25 cellular contexts compared by ENCODE assay signal in genomic region chr6:156820089-156820798, GRCh38. TPM values are rescaled to one million over a fixed set of nuclear protein-coding genes. Genes with fewer than 3 reads are reported as not detected.
DNase-seq lines count a peak whose midpoint lies in the region; ATAC-seq, FAIRE-seq and TF ChIP-seq lines count a peak whose summit lies in the region.
"Had no signal": no experiment of that assay in that cellular context is flagged by ENCODE, and none has a peak within 500 bp of the region (broad histone marks: within the 10 kb centered on the region; RNA-seq: fewer than 3 reads in every experiment).

No MANE protein-coding gene starts in this region.

- H3K4me3 ChIP-seq in CD4-positive, alpha-beta memory T cell (ENCODE audit: low read length in 2 of 2), result no peak overlapping the region
- H3K4me3 ChIP-seq in Karpas-422 (ENCODE audit: low read length) (no peak overlapping the region), astrocyte (ENCODE audit: insufficient read depth, low read depth, low read length) (no peak overlapping the region), left lung (no peak overlapping the region)
- H3K4me3 ChIP-seq: dorsolateral prefrontal cortex, K562, lung, right atrium auricular region, vagina had no signal

- DNase-seq in CD4-positive, alpha-beta memory T cell, result no peak
- DNase-seq in Karpas-422 (peak; percentile 40), astrocyte (ENCODE audit: low read depth) (no peak), left lung (no peak)
- no peak for DNase-seq in naive thymus-derived CD8-positive, alpha-beta T cell
- no peak for DNase-seq in stimulated activated CD4-positive, alpha-beta T cell treated with anti-CD3 and anti-CD28 coated beads, Interleukin-4, amount 100 ng/mL, for 24 hours
- no peak for DNase-seq in activated CD4-positive, alpha-beta T cell treated with anti-CD3 and anti-CD28 coated beads for 1 hour
- DNase-seq: activated CD8-positive, alpha-beta T cell treated with anti-CD3 and anti-CD28 coated beads for 36 hours; activated naive CD4-positive, alpha-beta T cell treated with anti-CD3 and anti-CD28 coated beads, Interleukin-2, amount 50 U/mL, for 16 hours; anterior cingulate cortex; caudate nucleus; dorsolateral prefrontal cortex; erythroblast; H7; MM.1S; NCI-H1436; NCI-H524 treated with DMSO at 0.1 percent for 48 hours; stimulated activated CD4-positive, alpha-beta T cell treated with anti-CD3 and anti-CD28 coated beads, Interleukin-12 subunit alpha, Interleukin-12 subunit beta, amount 100 ng/mL, for 4 hours had no signal

- POLR2A ChIA-PET in CD4-positive, alpha-beta memory T cell (lab: Charles Lee; ENCODE audit: partially characterized antibody), result no interaction called here
- POLR2A ChIA-PET in naive thymus-derived CD8-positive, alpha-beta T cell (lab: Charles Lee), result no interaction called here

- H3K4me1 ChIP-seq in CD4-positive, alpha-beta memory T cell (ENCODE audit: insufficient read depth, low read length), result peaks cover 84% of the 10 kb centered on the region
- peaks cover 58% of the 10 kb centered on the region for H3K4me1 ChIP-seq in Karpas-422 (ENCODE audit: low read length)
- no peaks in the 10 kb centered on the region for H3K4me1 ChIP-seq in astrocyte (ENCODE audit: insufficient read depth, low read length)
- H3K4me1 ChIP-seq in left lung, result peaks cover 14 to 57% of the 10 kb centered on the region in 2 donors

- H3K9ac ChIP-seq in Karpas-422 (ENCODE audit: low read length) (no peak overlapping the region), astrocyte (ENCODE audit: low read length) (no peak overlapping the region)

- H3K79me2 ChIP-seq in Karpas-422 (ENCODE audit: low read length) (peaks cover 100% of the 10 kb centered on the region), astrocyte (ENCODE audit: insufficient read depth, low read length) (peaks cover 100% of the 10 kb centered on the region)

- no peak for FAIRE-seq in astrocyte (lab: Jason Lieb, UNC)
- FAIRE-seq: frontal cortex, G401.6, K562 had no signal

- intact Hi-C loops in CD4-positive, alpha-beta memory T cell (cut with micrococcal nuclease), result no loop called here
- intact Hi-C loops in left lung (cut with DNase I), result no loop called here

- H3K27ac Mint-ChIP-seq in CD4-positive, alpha-beta memory T cell, result peak overlapping the region in 4 of 7 donors; percentile 17 to 80 (median 48)
- peak overlapping the region; percentile 4 for H3K27ac Mint-ChIP-seq in astrocyte (ENCODE audit: unreplicated experiment)
- peak overlapping the region in 2 of 10 donors; percentile 20 to 53 for H3K27ac Mint-ChIP-seq in naive thymus-derived CD8-positive, alpha-beta T cell
- H3K27ac Mint-ChIP-seq: activated CD8-positive, alpha-beta T cell treated with anti-CD3 and anti-CD28 coated beads for 36 hours had no signal

- peak overlapping the region in 4 of 8 donors; percentile 13 to 40 (median 19) for H3K4me3 Mint-ChIP-seq in CD4-positive, alpha-beta memory T cell
- H3K4me3 Mint-ChIP-seq in astrocyte (ENCODE audit: unreplicated experiment), result no peak overlapping the region
- H3K4me3 Mint-ChIP-seq in naive thymus-derived CD8-positive, alpha-beta T cell, result peak overlapping the region in 8 of 10 donors; percentile 4 to 64 (median 29)
- H3K4me3 Mint-ChIP-seq: activated CD8-positive, alpha-beta T cell treated with anti-CD3 and anti-CD28 coated beads for 36 hours had no signal

- H3K36me3 ChIP-seq in CD4-positive, alpha-beta memory T cell (ENCODE audit: insufficient read depth, low read length), result no peaks in the 10 kb centered on the region
- H3K36me3 ChIP-seq in Karpas-422 (ENCODE audit: insufficient read depth, low read length) (no peaks in the 10 kb centered on the region), astrocyte (ENCODE audit: insufficient read depth, low read length) (no peaks in the 10 kb centered on the region), left lung (no peaks in the 10 kb centered on the region)
- H3K36me3 ChIP-seq: right atrium auricular region, vagina had no signal

- H4K20me1 ChIP-seq in Karpas-422 (ENCODE audit: insufficient read depth, low read depth, low read length) (peaks cover 58% of the 10 kb centered on the region), astrocyte (ENCODE audit: insufficient read depth, low read length) (peaks cover 94% of the 10 kb centered on the region)

- H3K9me2 ChIP-seq in Karpas-422 (replicated peaks; ENCODE audit: insufficient read depth, low read length), result no peaks in the 10 kb centered on the region

- TF ChIP-seq CTCF in astrocyte (IDR thresholded peaks at IDR 0.05; ENCODE audit: insufficient read depth, low read depth, low read length) (no peak), left lung (IDR thresholded peaks at IDR 0.05) (no peak)

- no peak overlapping the region for H3K27ac ChIP-seq in CD4-positive, alpha-beta memory T cell (ENCODE audit: low read depth, low read length)
- H3K27ac ChIP-seq in Karpas-422 (ENCODE audit: low read length) (no peak overlapping the region), astrocyte (ENCODE audit: low read depth, low read length) (no peak overlapping the region), left lung (no peak overlapping the region)
- H3K27ac ChIP-seq: right atrium auricular region, vagina had no signal

- no peaks in the 10 kb centered on the region for H3K9me3 ChIP-seq in CD4-positive, alpha-beta memory T cell (ENCODE audit: control insufficient read depth in 1 of 2, low read length in 2 of 2)
- H3K9me3 ChIP-seq in Karpas-422 (ENCODE audit: low read length) (no peaks in the 10 kb centered on the region), astrocyte (ENCODE audit: insufficient read depth, low read depth, low read length) (no peaks in the 10 kb centered on the region), left lung (no peaks in the 10 kb centered on the region)
- H3K9me3 ChIP-seq: right atrium auricular region, vagina had no signal

- H3K27me3 ChIP-seq in CD4-positive, alpha-beta memory T cell (ENCODE audit: insufficient read depth, low read length), result no peaks in the 10 kb centered on the region
- H3K27me3 ChIP-seq in Karpas-422 (ENCODE audit: low read length) (no peaks in the 10 kb centered on the region), astrocyte (ENCODE audit: insufficient read depth, low read length) (no peaks in the 10 kb centered on the region), left lung (no peaks in the 10 kb centered on the region)
- H3K27me3 ChIP-seq: dorsolateral prefrontal cortex, right atrium auricular region, vagina had no signal

- H2AFZ ChIP-seq in Karpas-422 (ENCODE audit: low read length), result no peak overlapping the region
- no peak overlapping the region for H2AFZ ChIP-seq in astrocyte (ENCODE audit: low read depth, low read length)

- ATAC-seq in naive thymus-derived CD8-positive, alpha-beta T cell, result no peak
- no peak for ATAC-seq in GM21723 (IDR thresholded peaks at IDR 0.05; ENCODE audit: unreplicated experiment)
- no peak for ATAC-seq in left lung
- ATAC-seq: activated CD8-positive, alpha-beta T cell treated with anti-CD3 and anti-CD28 coated beads for 36 hours; K562 had no signal

- H3K27me3 Mint-ChIP-seq in CD4-positive, alpha-beta memory T cell, result no peaks in the 10 kb centered on the region
- no peaks in the 10 kb centered on the region for H3K27me3 Mint-ChIP-seq in astrocyte (ENCODE audit: low read depth, unreplicated experiment)
- H3K27me3 Mint-ChIP-seq in naive thymus-derived CD8-positive, alpha-beta T cell, result no peaks in the 10 kb centered on the region
- H3K27me3 Mint-ChIP-seq: activated CD8-positive, alpha-beta T cell treated with anti-CD3 and anti-CD28 coated beads for 36 hours had no signal

- no peaks in the 10 kb centered on the region for H3K9me3 Mint-ChIP-seq in CD4-positive, alpha-beta memory T cell
- no peaks in the 10 kb centered on the region for H3K9me3 Mint-ChIP-seq in astrocyte (ENCODE audit: unreplicated experiment)
- H3K9me3 Mint-ChIP-seq in naive thymus-derived CD8-positive, alpha-beta T cell, result no peaks in the 10 kb centered on the region
- H3K9me3 Mint-ChIP-seq: activated CD8-positive, alpha-beta T cell treated with anti-CD3 and anti-CD28 coated beads for 36 hours had no signal

- no peak overlapping the region for H3K4me2 ChIP-seq in Karpas-422 (ENCODE audit: low read depth, low read length, poor library complexity, severe bottlenecking)
- no peak overlapping the region for H3K4me2 ChIP-seq in astrocyte (ENCODE audit: low read length)

- H3K4me1 Mint-ChIP-seq in CD4-positive, alpha-beta memory T cell, result peaks cover 68 to 92% (median 77%) of the 10 kb centered on the region in 4 donors
- H3K4me1 Mint-ChIP-seq in astrocyte (ENCODE audit: low read depth, unreplicated experiment), result peaks cover 46% of the 10 kb centered on the region
- peaks cover 45 to 95% (median 85%) of the 10 kb centered on the region in 4 donors for H3K4me1 Mint-ChIP-seq in naive thymus-derived CD8-positive, alpha-beta T cell

- CTCF ChIA-PET in CD4-positive, alpha-beta memory T cell (lab: Charles Lee; ENCODE audit: partially characterized antibody), result interaction anchor here (1.3 to 2.1 kb wide), 2 partner anchors 8 to 14 kb away, joined by 3 to 7 read pairs; no protein-coding TSS in a partner anchor

- peaks cover 3 to 14% of the 10 kb centered on the region in 2 donors for H3K36me3 Mint-ChIP-seq in CD4-positive, alpha-beta memory T cell
- peaks cover 4% of the 10 kb centered on the region for H3K36me3 Mint-ChIP-seq in astrocyte (ENCODE audit: low read depth, unreplicated experiment)
- peaks cover 0 to 10% (median 0%) of the 10 kb centered on the region in 3 donors for H3K36me3 Mint-ChIP-seq in naive thymus-derived CD8-positive, alpha-beta T cell

RNA-seq across cellular contexts. Expression of gene ARID1B, which starts 43.1 kb away (rescaled TPM):
- total RNA-seq in CD4-positive, alpha-beta memory T cell, result 100 to 1,000 TPM; 118 to 131 TPM
- 10 to 100 TPM in 1 of 2 donors, 1 to 10 TPM in 1; 5.4 to 26.5 TPM for polyA plus RNA-seq in CD4-positive, alpha-beta memory T cell
- total RNA-seq in Karpas-422 (2014; rRNA removed; shearing (Covaris generic); ENCODE audit: low replicate concordance), result 104 and 174 TPM in 2 replicates
- total RNA-seq in astrocyte, result 75.4 and 78.2 TPM in 2 replicates
- 100 to 1,000 TPM; 119 to 122 TPM for total RNA-seq in naive thymus-derived CD8-positive, alpha-beta T cell
- polyA plus RNA-seq in naive thymus-derived CD8-positive, alpha-beta T cell, result 10 to 100 TPM in 2 of 3 donors, 1 to 10 TPM in 1; 9.0 to 18.6 (median 11.2) TPM
- 10 to 100 TPM; 67.6 to 69.5 TPM for total RNA-seq in left lung
